ENCODE assay signal across 1 cellular context in the genomic region with DNA sequence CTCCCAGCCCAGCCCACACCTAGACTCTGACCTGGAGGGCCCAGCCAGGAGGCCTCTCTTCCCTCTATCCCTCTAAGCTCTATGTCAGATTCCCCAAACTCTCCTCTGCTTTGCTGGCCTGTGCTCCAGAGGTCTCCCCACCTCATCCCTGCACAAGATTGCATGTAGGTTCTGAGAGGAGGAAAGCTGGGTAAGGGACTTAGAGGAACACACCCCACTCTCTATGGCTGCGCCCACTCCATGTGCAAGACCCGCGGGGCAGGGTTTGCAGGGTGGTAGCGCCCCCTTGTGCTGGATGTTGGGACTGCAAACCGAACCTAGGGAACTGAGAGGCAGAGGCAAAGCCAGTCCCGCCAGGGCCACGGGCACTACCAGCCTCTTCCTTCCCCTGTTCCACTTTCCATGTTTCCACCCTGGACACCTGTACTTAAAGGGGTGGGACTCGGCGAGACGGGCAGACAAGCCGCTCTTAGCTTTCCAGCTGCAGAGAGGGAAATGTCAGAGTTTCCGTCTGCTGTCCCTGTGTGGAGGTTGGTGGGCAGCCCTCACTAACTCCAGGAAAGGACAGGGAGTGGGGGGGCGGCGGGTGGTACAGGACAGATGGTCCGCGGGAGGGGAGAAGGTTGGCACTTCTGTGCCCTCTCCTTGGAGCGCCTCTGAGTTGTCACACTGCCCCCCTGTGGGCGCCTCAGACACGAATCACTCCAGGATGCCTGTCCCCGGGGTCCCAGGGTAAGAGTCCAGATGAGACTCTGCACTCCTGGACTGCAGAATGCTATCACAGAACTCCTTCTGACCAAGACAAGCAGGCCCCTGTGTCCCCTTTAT.
TF ChIP-seq lines count a peak whose summit lies in the region.

No MANE protein-coding gene starts in this region.

TF ChIP-seq in K562, 482 proteins besides CTCF, POLR2A, EP300 and RAD21 (continued from another document and continues in another):
- TF ChIP-seq THRB (CRISPR knock-in tag; conservative IDR thresholded peaks at IDR 0.05) (no peak), SLC30A9 (CRISPR knock-in tag; IDR thresholded peaks at IDR 0.05) (no peak), ZNF3 (CRISPR knock-in tag; IDR thresholded peaks at IDR 0.05) (no peak), MAZ (CRISPR knock-in tag; conservative IDR thresholded peaks at IDR 0.05 in 1 of 2, IDR thresholded peaks at IDR 0.05 in 1 of 2) (peak; percentile 59 to 72; a peak in 2 of 4 replicates), NRF1 (conservative IDR thresholded peaks at IDR 0.05 in 1 of 2, IDR thresholded peaks at IDR 0.05 in 1 of 2) (0 out of 4 replicates have a peak, but pooled peaks of 1 of the 2 experiments have one; percentile 34), SMAD4 (CRISPR knock-in tag; conservative IDR thresholded peaks at IDR 0.05) (0 out of 2 replicates have a peak, but pooled peaks have one; percentile 32), E2F5 (CRISPR knock-in tag; IDR thresholded peaks at IDR 0.05) (no peak), SRSF3 (IDR thresholded peaks at IDR 0.05; ENCODE audit: insufficient read depth, low read length) (0 out of 2 replicates have a peak, but pooled peaks have one; percentile 81), HDAC1 (IDR thresholded peaks at IDR 0.05) (peak in 1 of 2 experiments; percentile 61; a peak in 1 of 4 replicates), FOXK1 (CRISPR knock-in tag; IDR thresholded peaks at IDR 0.05; ENCODE audit: borderline replicate concordance) (peak; percentile 34; the same call in 1 of the 2 replicates), ARID4B (CRISPR knock-in tag; IDR thresholded peaks at IDR 0.05) (0 out of 2 replicates have a peak, but pooled peaks have one; percentile 49), MYC (IDR thresholded peaks at IDR 0.05; ENCODE audit: low read depth, low read length) (peak; percentile 89), MYC (CRISPR knock-in tag; IDR thresholded peaks at IDR 0.05; ENCODE audit: borderline replicate concordance, low read depth) (0 out of 2 replicates have a peak, but pooled peaks have one; percentile 33), CC2D1A (IDR thresholded peaks at IDR 0.05) (peak; percentile 95), ELF2 (CRISPR knock-in tag; IDR thresholded peaks at IDR 0.05) (0 out of 2 replicates have a peak, but pooled peaks have one; percentile 12), MTA1 (IDR thresholded peaks at IDR 0.05; ENCODE audit: borderline replicate concordance) (0 out of 2 replicates have a peak, but pooled peaks have one; percentile 50), HLTF (IDR thresholded peaks at IDR 0.05) (0 out of 2 replicates have a peak, but pooled peaks have one; percentile 18), MEF2D (tag; conservative IDR thresholded peaks at IDR 0.05; ENCODE audit: low read depth) (0 out of 2 replicates have a peak, but pooled peaks have one; percentile 35), CSDE1 (IDR thresholded peaks at IDR 0.05) (no peak), CHD4 (IDR thresholded peaks at IDR 0.05; ENCODE audit: insufficient read depth, insufficient replicate concordance, low read depth, low read length, poor library complexity, severe bottlenecking) (peak; percentile 37), MLLT1 (IDR thresholded peaks at IDR 0.05) (0 out of 4 replicates have a peak, but pooled peaks of 1 of the 2 experiments have one; percentile 50), ETV1 (tag; conservative IDR thresholded peaks at IDR 0.05; ENCODE audit: low read depth) (no peak), JUND (IDR thresholded peaks at IDR 0.05; ENCODE audit: borderline replicate concordance, low read depth, low read length) (no peak), JUND (tag; IDR thresholded peaks at IDR 0.05; ENCODE audit: borderline replicate concordance, low read depth, low read length) (peak; percentile 21; the same call in 2 of the 3 replicates), RBFOX2 (IDR thresholded peaks at IDR 0.05; ENCODE audit: low read depth, low read length) (peak; percentile 63), FOXK2 (conservative IDR thresholded peaks at IDR 0.05 in 1 of 2, IDR thresholded peaks at IDR 0.05 in 1 of 2; ENCODE audit: low read depth in 2 of 2) (peak in 1 of 2 experiments; percentile 50; a peak in 2 of 4 replicates), TBP (optimal IDR thresholded peaks at IDR 0.05; ENCODE audit: low read depth, low read length) (peak; percentile 13), ARID1B (IDR thresholded peaks at IDR 0.05) (peak; percentile 39; the same call in 1 of the 2 replicates), ADNP (tag; IDR thresholded peaks at IDR 0.05) (peak; percentile 69; the same call in 1 of the 2 replicates), CBFB (CRISPR knock-in tag; IDR thresholded peaks at IDR 0.05) (peak; percentile 15; the same call in 1 of the 2 replicates), ZBTB33 (CRISPR knock-in tag; IDR thresholded peaks at IDR 0.05) (peak; percentile 66), ATF7 (IDR thresholded peaks at IDR 0.05) (peak; percentile 73), HNRNPL (IDR thresholded peaks at IDR 0.05; ENCODE audit: low read depth, low read length) (peak; percentile 59; the same call in 1 of the 2 replicates), ETV5 (CRISPR knock-in tag; IDR thresholded peaks at IDR 0.05; ENCODE audit: low read depth) (no peak), TOE1 (IDR thresholded peaks at IDR 0.05; ENCODE audit: borderline replicate concordance) (peak; percentile 66; the same call in 1 of the 2 replicates), TOE1 (CRISPR knock-in tag; IDR thresholded peaks at IDR 0.05; ENCODE audit: borderline replicate concordance, low read depth) (no peak), MTA3 (IDR thresholded peaks at IDR 0.05; ENCODE audit: borderline replicate concordance) (peak; percentile 87; the same call in 1 of the 2 replicates), ZBTB17 (CRISPR knock-in tag; IDR thresholded peaks at IDR 0.05) (peak; percentile 28; the same call in 1 of the 2 replicates), ZNF347 (CRISPR knock-in tag; IDR thresholded peaks at IDR 0.05; ENCODE audit: low read depth) (peak; percentile 59; the same call in 1 of the 2 replicates), YY1 (IDR thresholded peaks at IDR 0.05; ENCODE audit: borderline replicate concordance in 1 of 3, control insufficient read depth in 1 of 3, extremely low read depth in 1 of 3, insufficient read depth in 3 of 3, insufficient read length in 1 of 3, insufficient replicate concordance in 2 of 3, low read depth in 1 of 3, low read length in 2 of 3) (peak in 2 of 3 experiments; percentile 48 to 54), RB1 (IDR thresholded peaks at IDR 0.05; ENCODE audit: low read depth) (peak; percentile 61)
- TF ChIP-seq, protein P1, sequence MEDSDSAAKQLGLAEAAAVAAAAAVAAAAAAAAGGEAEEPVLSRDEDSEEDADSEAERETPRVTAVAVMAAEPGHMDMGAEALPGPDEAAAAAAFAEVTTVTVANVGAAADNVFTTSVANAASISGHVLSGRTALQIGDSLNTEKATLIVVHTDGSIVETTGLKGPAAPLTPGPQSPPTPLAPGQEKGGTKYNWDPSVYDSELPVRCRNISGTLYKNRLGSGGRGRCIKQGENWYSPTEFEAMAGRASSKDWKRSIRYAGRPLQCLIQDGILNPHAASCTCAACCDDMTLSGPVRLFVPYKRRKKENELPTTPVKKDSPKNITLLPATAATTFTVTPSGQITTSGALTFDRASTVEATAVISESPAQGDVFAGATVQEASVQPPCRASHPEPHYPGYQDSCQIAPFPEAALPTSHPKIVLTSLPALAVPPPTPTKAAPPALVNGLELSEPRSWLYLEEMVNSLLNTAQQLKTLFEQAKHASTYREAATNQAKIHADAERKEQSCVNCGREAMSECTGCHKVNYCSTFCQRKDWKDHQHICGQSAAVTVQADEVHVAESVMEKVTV (CRISPR knock-in tag; IDR thresholded peaks at IDR 0.05) = peak; percentile 89
- TF ChIP-seq, protein P2, sequence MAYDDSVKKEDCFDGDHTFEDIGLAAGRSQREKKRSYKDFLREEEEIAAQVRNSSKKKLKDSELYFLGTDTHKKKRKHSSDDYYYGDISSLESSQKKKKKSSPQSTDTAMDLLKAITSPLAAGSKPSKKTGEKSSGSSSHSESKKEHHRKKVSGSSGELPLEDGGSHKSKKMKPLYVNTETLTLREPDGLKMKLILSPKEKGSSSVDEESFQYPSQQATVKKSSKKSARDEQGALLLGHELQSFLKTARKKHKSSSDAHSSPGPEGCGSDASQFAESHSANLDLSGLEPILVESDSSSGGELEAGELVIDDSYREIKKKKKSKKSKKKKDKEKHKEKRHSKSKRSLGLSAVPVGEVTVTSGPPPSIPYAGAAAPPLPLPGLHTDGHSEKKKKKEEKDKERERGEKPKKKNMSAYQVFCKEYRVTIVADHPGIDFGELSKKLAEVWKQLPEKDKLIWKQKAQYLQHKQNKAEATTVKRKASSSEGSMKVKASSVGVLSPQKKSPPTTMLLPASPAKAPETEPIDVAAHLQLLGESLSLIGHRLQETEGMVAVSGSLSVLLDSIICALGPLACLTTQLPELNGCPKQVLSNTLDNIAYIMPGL (CRISPR knock-in tag; IDR thresholded peaks at IDR 0.05) = peak; percentile 90
- TF ChIP-seq, protein P3, sequence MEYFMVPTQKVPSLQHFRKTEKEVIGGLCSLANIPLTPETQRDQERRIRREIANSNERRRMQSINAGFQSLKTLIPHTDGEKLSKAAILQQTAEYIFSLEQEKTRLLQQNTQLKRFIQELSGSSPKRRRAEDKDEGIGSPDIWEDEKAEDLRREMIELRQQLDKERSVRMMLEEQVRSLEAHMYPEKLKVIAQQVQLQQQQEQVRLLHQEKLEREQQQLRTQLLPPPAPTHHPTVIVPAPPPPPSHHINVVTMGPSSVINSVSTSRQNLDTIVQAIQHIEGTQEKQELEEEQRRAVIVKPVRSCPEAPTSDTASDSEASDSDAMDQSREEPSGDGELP (CRISPR knock-in tag; IDR thresholded peaks at IDR 0.05; ENCODE audit: borderline replicate concordance) = peak; percentile 77
